In genomic region chr14:90828642-90829487, GRCh38 we compare ENCODE assay signal across 9 cellular contexts. TPM values are rescaled to one million over a fixed set of nuclear protein-coding genes. Genes with fewer than 3 reads are reported as not detected.
DNase-seq lines count a peak whose midpoint lies in the region; TF ChIP-seq lines count a peak whose summit lies in the region.
"Had no signal": no experiment of that assay in that cellular context is flagged by ENCODE, and none has a peak within 500 bp of the region (broad histone marks: within the 10 kb centered on the region; RNA-seq: fewer than 3 reads in every experiment).

No MANE protein-coding gene starts in this region.

- H3K4me3 Mint-ChIP-seq in type B pancreatic cell, result peak overlapping the region; percentile 70

- H3K9me3 ChIP-seq in KOPT-K1 (ENCODE audit: insufficient read depth, low read length, poor library complexity, severe bottlenecking), result peaks cover 23% of the 10 kb centered on the region

- H3K36me3 ChIP-seq in KOPT-K1 (ENCODE audit: insufficient read depth, low read length) (no peaks in the 10 kb centered on the region), H7 (replicated peaks; ENCODE audit: control insufficient read depth, insufficient read depth, low read length) (no peaks in the 10 kb centered on the region)

- peaks cover 4% of the 10 kb centered on the region for H3K9me3 Mint-ChIP-seq in type B pancreatic cell

- H3K4me1 Mint-ChIP-seq in type B pancreatic cell (ENCODE audit: unreplicated experiment), result no peaks in the 10 kb centered on the region

- H3K4me3 ChIP-seq in astrocyte of the cerebellum (ENCODE audit: low read depth, low read length) (peak overlapping the region; percentile 25), H7 (ENCODE audit: insufficient read depth, low read depth, low read length) (no peak overlapping the region)

- DNase-seq in DMS53 (lab: John Stamatoyannopoulos, UW), result peak; percentile 42
- no peak for DNase-seq in DMS53 treated with DMSO at 0.1 percent for 48 hours (lab: John Stamatoyannopoulos, UW; ENCODE audit: unreplicated experiment)
- no peak for DNase-seq in astrocyte of the cerebellum (ENCODE audit: low read depth)
- peak; percentile 74 for DNase-seq in medulla oblongata (ENCODE audit: extremely low spot score)
- DNase-seq in type B pancreatic cell (ENCODE audit: extremely low spot score, unreplicated experiment), result no peak
- no peak for DNase-seq in NCI-H2081 (lab: John Stamatoyannopoulos, UW)
- no peak for DNase-seq in H7

- TF ChIP-seq CTCF in astrocyte of the cerebellum (IDR thresholded peaks at IDR 0.05; ENCODE audit: low read depth, low read length, missing control alignments), result no peak
- TF ChIP-seq CTCF in type B pancreatic cell (conservative IDR thresholded peaks at IDR 0.05), result no peak

- peak overlapping the region; percentile 6 for H3K27ac ChIP-seq in KOPT-K1 (ENCODE audit: low read depth, low read length, poor library complexity, severe bottlenecking)
- H3K27ac ChIP-seq: 22Rv1 had no signal

- peaks cover 4% of the 10 kb centered on the region for H3K27me3 Mint-ChIP-seq in type B pancreatic cell

- no peak overlapping the region for H3K27ac Mint-ChIP-seq in type B pancreatic cell

- in situ Hi-C loops in astrocyte of the cerebellum (cut with HindIII; ENCODE audit: low sequenced_read_pairs), result no loop called here

- H3K36me3 Mint-ChIP-seq in type B pancreatic cell, result peaks cover 4% of the 10 kb centered on the region

- peaks cover 23% of the 10 kb centered on the region for H3K27me3 ChIP-seq in H7 (ENCODE audit: control insufficient read depth, insufficient read depth, low read length)

RNA-seq across cellular contexts. Expression of gene TTC7B, which starts 12.6 kb away (rescaled TPM):
- total RNA-seq in type B pancreatic cell (ENCODE audit: low replicate concordance), result 27.4 and 40.4 TPM in 2 replicates
- 27.4 and 34.5 TPM in 2 replicates for total RNA-seq in H7 (2014; rRNA removed; shearing (Covaris generic))

Comparison
In these comparisons a context has a peak if more than half of its experiments do, and no peak if none do; other contexts are left out.
1. DNase-seq: peak in DMS53 (single experiment) and medulla oblongata (single experiment); none in DMS53 treated with DMSO at 0.1 percent for 48 hours (single experiment), astrocyte of the cerebellum (single experiment), type B pancreatic cell (single experiment), NCI-H2081 (0 of 2) and H7 (single experiment).